In the genomic region with DNA sequence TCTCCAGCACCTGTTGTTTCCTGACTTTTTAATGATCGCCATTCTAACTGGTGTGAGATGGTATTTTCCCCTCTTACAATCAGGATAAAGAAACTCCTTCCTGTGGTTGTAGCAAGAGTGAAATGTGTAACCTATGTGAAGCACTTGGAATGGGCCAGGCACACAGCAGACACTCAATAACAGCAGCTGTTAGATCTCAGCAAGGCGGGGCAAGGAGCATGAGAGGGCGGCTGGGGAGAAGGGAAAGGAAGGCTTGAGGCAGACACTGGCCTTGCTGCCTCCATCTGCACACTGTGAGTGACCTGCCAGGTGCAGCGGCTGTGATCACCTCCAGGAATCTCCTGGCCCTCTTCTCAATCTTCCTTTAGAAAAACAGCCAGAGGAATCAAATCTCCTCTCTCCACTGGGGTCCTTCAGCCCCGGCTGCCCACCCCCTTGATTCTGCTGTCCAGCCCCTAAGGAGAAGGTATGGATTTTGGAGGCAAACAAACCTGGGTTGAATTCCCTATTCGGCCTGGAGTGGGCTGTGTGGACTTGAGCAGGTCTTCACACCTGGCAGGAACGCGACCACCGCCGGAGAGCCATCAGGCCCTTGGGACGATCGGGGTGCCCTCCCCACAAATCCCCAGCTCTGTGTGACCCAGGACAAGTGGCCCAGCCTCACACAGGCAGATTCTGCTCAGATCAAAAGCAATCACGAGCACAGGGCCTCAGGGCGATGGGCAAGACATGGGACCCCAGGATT, we compare ENCODE assay signal across 18 cellular contexts. TPM values are rescaled to one million over a fixed set of nuclear protein-coding genes. Genes with fewer than 3 reads are reported as not detected.
A peak's percentile ranks its signal among the peaks of the same experiment; 100 is the strongest.
DNase-seq lines count a peak whose midpoint lies in the region; ATAC-seq and TF ChIP-seq lines count a peak whose summit lies in the region.
"Had no signal": no experiment of that assay in that cellular context is flagged by ENCODE, and none has a peak within 500 bp of the region (broad histone marks: within the 10 kb centered on the region; RNA-seq: fewer than 3 reads in every experiment).

No MANE protein-coding gene starts in this region.

- H2BK15ac ChIP-seq in IMR-90 (ENCODE audit: low read depth, low read length), result no peak overlapping the region

- CTCF ChIA-PET in IMR-90 (lab: Yijun Ruan, JAX), result no interaction called here

- POLR2A ChIA-PET in IMR-90 (lab: Charles Lee; ENCODE audit: unreplicated experiment), result no interaction called here

- no peaks in the 10 kb centered on the region for H3K79me1 ChIP-seq in IMR-90 (ENCODE audit: low read depth in 1 of 2, low read length in 2 of 2)

- no peaks in the 10 kb centered on the region for H3K9me3 ChIP-seq in IMR-90 (ENCODE audit: control insufficient read depth, insufficient read depth, low read length)
- H3K9me3 ChIP-seq in WERI-Rb-1 (ENCODE audit: severe bottlenecking), result no peaks in the 10 kb centered on the region
- no peaks in the 10 kb centered on the region for H3K9me3 ChIP-seq in left lung
- no peaks in the 10 kb centered on the region for H3K9me3 ChIP-seq in skeletal muscle satellite cell (replicated peaks; ENCODE audit: low read length)
- H3K9me3 ChIP-seq: BE2C, neutrophil, tibial artery had no signal

- ATAC-seq in IMR-90 (ENCODE audit: low read depth), result no peak
- ATAC-seq in left lung, result peak; percentile 36
- ATAC-seq in Right ventricle myocardium inferior, result no peak

- H2AFZ ChIP-seq in IMR-90 (replicated peaks; ENCODE audit: low read length, poor library complexity), result peak overlapping the region; percentile 79

- peaks cover 14% of the 10 kb centered on the region for H3K4me1 ChIP-seq in IMR-90 (ENCODE audit: control insufficient read depth, insufficient read depth, low read length)
- no peaks in the 10 kb centered on the region for H3K4me1 ChIP-seq in left lung
- H3K4me1 ChIP-seq in skeletal muscle satellite cell (ENCODE audit: control insufficient read depth, insufficient read depth, low read length), result peaks cover 13% of the 10 kb centered on the region

- TF ChIP-seq CTCF in IMR-90 (conservative IDR thresholded peaks at IDR 0.05; ENCODE audit: low read depth, low read length) (no peak), WERI-Rb-1 (IDR thresholded peaks at IDR 0.05; ENCODE audit: low read depth, low read length) (no peak), left lung (IDR thresholded peaks at IDR 0.05) (no peak)

- no peak overlapping the region for H3K23ac ChIP-seq in IMR-90 (ENCODE audit: low read depth, low read length)

- H2BK20ac ChIP-seq in IMR-90 (ENCODE audit: low read depth, low read length), result 0 out of 2 replicates have a peak overlapping the region, but pooled peaks have one; percentile 18

- H3K36me3 ChIP-seq in IMR-90 (ENCODE audit: control insufficient read depth, insufficient read depth, low read length) (no peaks in the 10 kb centered on the region), WERI-Rb-1 (no peaks in the 10 kb centered on the region), left lung (no peaks in the 10 kb centered on the region), skeletal muscle satellite cell (ENCODE audit: insufficient read depth, low read length) (no peaks in the 10 kb centered on the region)
- H3K36me3 ChIP-seq: BE2C, neutrophil, tibial artery had no signal

- TF ChIP-seq POLR2A in IMR-90 (IDR thresholded peaks at IDR 0.05; ENCODE audit: low read depth, low read length), result no peak

- 68% methylated on average over 2 of the region's 14 CpGs; no CpG with 5 or more reads in 1 of the 2 experiments for WGBS in IMR-90 (ENCODE audit: extremely low coverage in 2 of 2, insufficient read length in 1 of 2), 2 experiments

- in situ Hi-C loops in IMR-90 (cut with MboI; ENCODE audit: low sequenced_read_pairs), result no loop called here

- H2AK9ac ChIP-seq in IMR-90 (replicated peaks; ENCODE audit: low read depth, low read length, poor library complexity), result peak overlapping the region; percentile 84

- H3K27ac ChIP-seq in IMR-90 (ENCODE audit: insufficient read depth, low read length) (0 out of 2 replicates have a peak overlapping the region, but pooled peaks have one; percentile 14), WERI-Rb-1 (peak overlapping the region; percentile 96), left lung (no peak overlapping the region)
- H3K27ac ChIP-seq: coronary artery, epithelial cell of prostate, neutrophil, tibial artery had no signal

- peak overlapping the region in 1 of 2 experiments; percentile 31; a peak in 2 of 4 replicates for H4K8ac ChIP-seq in IMR-90 (ENCODE audit: low read depth in 2 of 2, low read length in 2 of 2)

- no peak for TF ChIP-seq RAD21 in IMR-90 (IDR thresholded peaks at IDR 0.05; ENCODE audit: low read length)

- H3K4me3 ChIP-seq in IMR-90 (ENCODE audit: insufficient read depth, low read depth, low read length), result no peak overlapping the region
- peak overlapping the region; percentile 31 for H3K4me3 ChIP-seq in WERI-Rb-1 (ENCODE audit: low read depth, low read length)
- no peak overlapping the region for H3K4me3 ChIP-seq in left lung
- H3K4me3 ChIP-seq in skeletal muscle satellite cell (ENCODE audit: low read length), result no peak overlapping the region
- H3K4me3 ChIP-seq: coronary artery, tibial artery had no signal

- H3K27me3 ChIP-seq in IMR-90 (ENCODE audit: control insufficient read depth, insufficient read depth, low read length) (peaks cover 32% of the 10 kb centered on the region), WERI-Rb-1 (ENCODE audit: insufficient read depth, low read depth, severe bottlenecking) (no peaks in the 10 kb centered on the region), left lung (no peaks in the 10 kb centered on the region), skeletal muscle satellite cell (ENCODE audit: control insufficient read depth, insufficient read depth, low read length) (peaks cover 15% of the 10 kb centered on the region)
- H3K27me3 ChIP-seq: BE2C, neutrophil had no signal

- peaks cover 2% of the 10 kb centered on the region; the same call in 1 of the 2 replicates for H3K9me1 ChIP-seq in IMR-90 (ENCODE audit: insufficient read depth, low read length)

- peak overlapping the region; percentile 44 for H2BK5ac ChIP-seq in IMR-90 (ENCODE audit: low read depth, low read length, poor library complexity, severe bottlenecking)

- H2BK120ac ChIP-seq in IMR-90 (ENCODE audit: low read depth, low read length), result peak overlapping the region; percentile 62; the same call in 1 of the 2 replicates

- peak overlapping the region; percentile 52; the same call in 1 of the 2 replicates for H3K4ac ChIP-seq in IMR-90 (ENCODE audit: low read depth, low read length)

- H3K9ac ChIP-seq in IMR-90 (ENCODE audit: low read depth, low read length) (peak overlapping the region; percentile 7; the same call in 1 of the 2 replicates), skeletal muscle satellite cell (ENCODE audit: low read depth, low read length) (peak overlapping the region; percentile 58)

- H4K91ac ChIP-seq in IMR-90 (ENCODE audit: insufficient read depth, low read depth, low read length), result peak overlapping the region; percentile 59; the same call in 1 of the 2 replicates

- H3K4me2 ChIP-seq in IMR-90 (ENCODE audit: low read depth, low read length), result 0 out of 2 replicates have a peak overlapping the region, but pooled peaks have one; percentile 16
- peak overlapping the region; percentile 53 for H3K4me2 ChIP-seq in skeletal muscle satellite cell (ENCODE audit: low read length)

- no peak overlapping the region for H3K56ac ChIP-seq in IMR-90 (ENCODE audit: extremely low read depth, insufficient read depth, low read length)

- peak overlapping the region; percentile 78 for H2AK5ac ChIP-seq in IMR-90 (ENCODE audit: low read depth, low read length)

- BruUV-seq in IMR-90 (replicated peaks; lab: Mats Ljungman, UMichigan), result no TSS peak

- H4K20me1 ChIP-seq in IMR-90 (ENCODE audit: insufficient read depth, low read length), result no peaks in the 10 kb centered on the region

- dilution Hi-C loops in IMR-90 (cut with HindIII; ENCODE audit: low sequenced_read_pairs, unreplicated experiment), result no loop called here

- H4K5ac ChIP-seq in IMR-90 (ENCODE audit: low read depth, low read length), result peak overlapping the region; percentile 11; the same call in 1 of the 2 replicates

- peak overlapping the region; percentile 44 for H3K18ac ChIP-seq in IMR-90 (ENCODE audit: low read depth, low read length)

- DNase-seq in IMR-90 (peak; percentile 25), WERI-Rb-1 (peak; percentile 78), left lung (no peak), HuH-7 (ENCODE audit: low spot score) (no peak), epidermal melanocyte (ENCODE audit: insufficient read length, low spot score) (no peak), Right ventricle myocardium inferior (ENCODE audit: missing footprints) (no peak), NCI-H2171 (lab: John Stamatoyannopoulos, UW) (no peak)
- DNase-seq: activated CD4-positive, CD25-positive, alpha-beta regulatory T cell treated with anti-CD3 and anti-CD28 coated beads, Interleukin-2, amount 50 U/mL, for 72 hours; activated gamma-delta T cell; H9; right cardiac atrium; SHP77 treated with DMSO at 0.1 percent for 48 hours; tibial artery had no signal

- H3K14ac ChIP-seq in IMR-90 (replicated peaks; ENCODE audit: low read depth, low read length), result no peak overlapping the region

- intact Hi-C loops in IMR-90 (cut with micrococcal nuclease) (no loop called here), left lung (cut with DNase I) (no loop called here), Right ventricle myocardium inferior (cut with DNase I) (no loop called here)

TF ChIP-seq in IMR-90, 13 proteins besides CTCF, POLR2A, EP300 and RAD21 (continues in another document):
- no peak for TF ChIP-seq MXI1 (IDR thresholded peaks at IDR 0.05; ENCODE audit: borderline replicate concordance, low read depth, low read length)
- TF ChIP-seq, protein P1, sequence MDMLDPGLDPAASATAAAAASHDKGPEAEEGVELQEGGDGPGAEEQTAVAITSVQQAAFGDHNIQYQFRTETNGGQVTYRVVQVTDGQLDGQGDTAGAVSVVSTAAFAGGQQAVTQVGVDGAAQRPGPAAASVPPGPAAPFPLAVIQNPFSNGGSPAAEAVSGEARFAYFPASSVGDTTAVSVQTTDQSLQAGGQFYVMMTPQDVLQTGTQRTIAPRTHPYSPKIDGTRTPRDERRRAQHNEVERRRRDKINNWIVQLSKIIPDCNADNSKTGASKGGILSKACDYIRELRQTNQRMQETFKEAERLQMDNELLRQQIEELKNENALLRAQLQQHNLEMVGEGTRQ (IDR thresholded peaks at IDR 0.05; ENCODE audit: low read depth, low read length), result no peak

RNA-seq across cellular contexts. Expression of a gene that starts 49.0 kb away (rescaled TPM):
- total RNA-seq in IMR-90 (2012; rRNA removed) (30.6 and 31.4 TPM in 2 replicates), left lung (10 to 100 TPM; 13.2 to 21.1 TPM), Right ventricle myocardium inferior (40.0 TPM)
- polyA plus RNA-seq in IMR-90 (2012; rRNA removed), result 20.2 and 22.1 TPM in 2 replicates
- polyA plus RNA-seq in IMR-90 (2012; cell fraction: cytosol; rRNA removed), result 9.8 and 12.6 TPM in 2 replicates
- polyA plus RNA-seq in IMR-90 (2012; cell fraction: nucleus; rRNA removed; ENCODE audit: low replicate concordance), result 46.8 and 55.0 TPM in 2 replicates
- 27.9 and 29.7 TPM in 2 replicates for total RNA-seq in skeletal muscle satellite cell (2012; rRNA removed)

RNA-seq across cellular contexts. Expression of a gene that starts 49.1 kb away (rescaled TPM):
- total RNA-seq in IMR-90 (2012; rRNA removed) (27.2 and 29.4 TPM in 2 replicates), left lung (10 to 100 TPM; 23.7 to 27.8 TPM), Right ventricle myocardium inferior (25.6 TPM)
- 17.9 and 20.0 TPM in 2 replicates for polyA plus RNA-seq in IMR-90 (2012; rRNA removed)
- polyA plus RNA-seq in IMR-90 (2012; cell fraction: cytosol; rRNA removed), result 3.7 and 6.5 TPM in 2 replicates
- 1.5 and 12.2 TPM in 2 replicates for polyA plus RNA-seq in IMR-90 (2012; cell fraction: nucleus; rRNA removed; ENCODE audit: low replicate concordance)
- total RNA-seq in skeletal muscle satellite cell (2012; rRNA removed), result 23.3 and 23.4 TPM in 2 replicates

Comparison
In these comparisons a context has a peak if more than half of its experiments do, and no peak if none do; other contexts are left out.
1. DNase-seq: peak in IMR-90 (single experiment) and WERI-Rb-1 (single experiment); none in left lung (0 of 2), HuH-7 (single experiment), epidermal melanocyte (single experiment), Right ventricle myocardium inferior (single experiment) and NCI-H2171 (single experiment).
2. H3K27ac ChIP-seq: peak in IMR-90 (single experiment) and WERI-Rb-1 (single experiment); none in left lung (0 of 2).